In genomic region chr13:114065141-114065925, GRCh38 we compare ENCODE assay signal across 8 cellular contexts.
DNase-seq lines count a peak whose midpoint lies in the region; ATAC-seq lines count a peak whose summit lies in the region.

No MANE protein-coding gene starts in this region.

- ATAC-seq in HG02885 (IDR thresholded peaks at IDR 0.05; ENCODE audit: poor library complexity, unreplicated experiment): peak; percentile 47

- DNase-seq in GF-D8 (lab: John Stamatoyannopoulos, UW) (peak; percentile 86), NCI-H526 treated with DMSO at 0.1 percent for 48 hours (lab: John Stamatoyannopoulos, UW) (peak; percentile 84), medulla oblongata (ENCODE audit: extremely low spot score) (peak; percentile 82), HuH-7.5 (ENCODE audit: low spot score) (no peak)
- peak; percentile 90 for DNase-seq in activated CD8-positive, alpha-beta memory T cell treated with anti-CD3 and anti-CD28 coated beads for 24 hours
- peak; percentile 65 for DNase-seq in effector CD4-positive, alpha-beta T cell
- DNase-seq in stimulated activated CD4-positive, alpha-beta T cell treated with anti-CD3 and anti-CD28 coated beads, TNF-alpha, amount 100 ng/mL, for 4 hours (ENCODE audit: low read depth in 3 of 3): peak; percentile 58 to 62 (median 61)
